Comparison of ENCODE assay signal across 21 cellular contexts in genomic region chr4:149166365-149166764, GRCh38.
"Had no signal": no experiment of that assay in that cellular context is flagged by ENCODE, and none has a peak within 500 bp of the region (broad histone marks: within the 10 kb centered on the region; RNA-seq: fewer than 3 reads in every experiment).

No MANE protein-coding gene starts in this region.

- H3K36me3 ChIP-seq: heart left ventricle, right atrium auricular region, suprapubic skin, thyroid gland had no signal

- H3K27ac ChIP-seq: dorsolateral prefrontal cortex, heart left ventricle, parathyroid adenoma, right atrium auricular region, suprapubic skin, thyroid gland had no signal

- H3K4me3 ChIP-seq: dorsolateral prefrontal cortex, heart left ventricle, right atrium auricular region, suprapubic skin, thyroid gland had no signal

- FAIRE-seq: frontal cortex, islet of Langerhans, small intestine, urothelium cell line had no signal

- H2AFZ ChIP-seq: parathyroid adenoma had no signal

- ATAC-seq: heart left ventricle; natural killer cell; stimulated activated effector memory CD8-positive, alpha-beta T cell treated with anti-CD3 and anti-CD28 coated beads, Interleukin-12 subunit alpha, Interleukin-12 subunit beta, amount 100 ng/mL, for 72 hours; stimulated activated naive CD8-positive, alpha-beta T cell treated with anti-CD3 and anti-CD28 coated beads, Interleukin-15, Interleukin-2, amounts not matched to agents 100 U/mL and 50 U/mL, for 24 hours had no signal

- H3K4me3 Mint-ChIP-seq: natural killer cell; stimulated activated effector memory CD8-positive, alpha-beta T cell treated with anti-CD3 and anti-CD28 coated beads, Interleukin-12 subunit alpha, Interleukin-12 subunit beta, amount 100 ng/mL, for 72 hours; type B pancreatic cell had no signal

- H3K27me3 ChIP-seq: heart left ventricle, right atrium auricular region, suprapubic skin, thyroid gland had no signal

- H3K9ac ChIP-seq: parathyroid adenoma had no signal

- H3K4me1 ChIP-seq: parathyroid adenoma, suprapubic skin, thyroid gland had no signal

- H3K9me3 ChIP-seq: heart left ventricle, right atrium auricular region, suprapubic skin, thyroid gland had no signal

- H3K4me1 Mint-ChIP-seq: natural killer cell; stimulated activated effector memory CD8-positive, alpha-beta T cell treated with anti-CD3 and anti-CD28 coated beads, Interleukin-12 subunit alpha, Interleukin-12 subunit beta, amount 100 ng/mL, for 72 hours had no signal

- H3K9me3 Mint-ChIP-seq: stimulated activated effector memory CD8-positive, alpha-beta T cell treated with anti-CD3 and anti-CD28 coated beads, Interleukin-12 subunit alpha, Interleukin-12 subunit beta, amount 100 ng/mL, for 72 hours had no signal

- H3K27ac Mint-ChIP-seq: natural killer cell; stimulated activated effector memory CD8-positive, alpha-beta T cell treated with anti-CD3 and anti-CD28 coated beads, Interleukin-12 subunit alpha, Interleukin-12 subunit beta, amount 100 ng/mL, for 72 hours; type B pancreatic cell had no signal

- DNase-seq: cortex of kidney; dorsolateral prefrontal cortex; effector CD8-positive, alpha-beta T cell; heart left ventricle; hippocampal formation; kidney glomerular epithelial cell; natural killer cell; occipital lobe; small intestine; stimulated activated CD4-positive, alpha-beta T cell treated with anti-CD3 and anti-CD28 coated beads, Interleukin-4, amount 100 ng/mL, for 1 hour; stimulated activated CD8-positive, alpha-beta memory T cell treated with anti-CD3 and anti-CD28 coated beads, Interleukin-4, amount 100 ng/mL, for 48 hours; stimulated activated naive CD8-positive, alpha-beta T cell treated with anti-CD3 and anti-CD28 coated beads, Interleukin-15, Interleukin-2, amounts not matched to agents 100 U/mL and 50 U/mL, for 24 hours; thyroid gland had no signal

- H3K36me3 Mint-ChIP-seq: natural killer cell; stimulated activated effector memory CD8-positive, alpha-beta T cell treated with anti-CD3 and anti-CD28 coated beads, Interleukin-12 subunit alpha, Interleukin-12 subunit beta, amount 100 ng/mL, for 72 hours; type B pancreatic cell had no signal

- H3K27me3 Mint-ChIP-seq: type B pancreatic cell had no signal

- H3K79me2 ChIP-seq: parathyroid adenoma had no signal
